8 cellular contexts compared by ENCODE assay signal in genomic region chr2:8692783-8693768, GRCh38. TPM values are rescaled to one million over a fixed set of nuclear protein-coding genes. Genes with fewer than 3 reads are reported as not detected.
DNase-seq lines count a peak whose midpoint lies in the region; ATAC-seq, FAIRE-seq and TF ChIP-seq lines count a peak whose summit lies in the region.

No MANE protein-coding gene starts in this region.

- no peaks in the 10 kb centered on the region for H3K27me3 Mint-ChIP-seq in GM23338 (ENCODE audit: insufficient read depth, low read depth, poor library complexity)

- no peaks in the 10 kb centered on the region for H3F3A ChIP-seq in GM23338 (replicated peaks; ENCODE audit: low read depth)

- H3K36me3 ChIP-seq in GM23338 (ENCODE audit: insufficient read depth) = no peaks in the 10 kb centered on the region
- no peaks in the 10 kb centered on the region for H3K36me3 ChIP-seq in SK-N-MC (ENCODE audit: insufficient read depth, low read length)
- no peaks in the 10 kb centered on the region for H3K36me3 ChIP-seq in endothelial cell of umbilical vein (ENCODE audit: control insufficient read depth in 2 of 2, extremely low read depth in 1 of 2, insufficient read depth in 2 of 2, low read length in 2 of 2)
- no peaks in the 10 kb centered on the region for H3K36me3 ChIP-seq in gastrocnemius medialis

- H4K20me1 ChIP-seq in GM23338 (replicated peaks; ENCODE audit: insufficient read depth) (no peaks in the 10 kb centered on the region), endothelial cell of umbilical vein (replicated peaks; ENCODE audit: control insufficient read depth, extremely low read depth, insufficient read depth, low read length) (no peaks in the 10 kb centered on the region)

- H3K4me2 ChIP-seq in GM23338 = peak overlapping the region; percentile 67; the same call in 1 of the 2 replicates
- no peak overlapping the region for H3K4me2 ChIP-seq in endothelial cell of umbilical vein (ENCODE audit: insufficient read depth, low read length)

- BruUV-seq in endothelial cell of umbilical vein (replicated peaks; lab: Mats Ljungman, UMichigan) = no TSS peak

- H3K4me1 Mint-ChIP-seq in GM23338 = no peaks in the 10 kb centered on the region; the same call in 1 of the 3 replicates

- dilution Hi-C loops in endothelial cell of umbilical vein (cut with MboI; ENCODE audit: extremely low pct_ligation_motif_present, low sequenced_read_pairs) = no loop called here

- POLR2A ChIA-PET in endothelial cell of umbilical vein (lab: Charles Lee) = interaction anchor here (1.4 kb wide), 1 partner anchor 11 kb away, joined by 5 read pairs; the partner anchor contains the start of gene ID2

- H3K4me3 ChIP-seq in GM23338 (peak overlapping the region; percentile 50), SK-N-MC (no peak overlapping the region), endothelial cell of umbilical vein (replicated peaks in 1 of 3; ENCODE audit: insufficient read depth in 1 of 3, low read depth in 1 of 3, low read length in 3 of 3) (no peak overlapping the region), gastrocnemius medialis (no peak overlapping the region)

- H3K9me1 ChIP-seq in endothelial cell of umbilical vein (replicated peaks; ENCODE audit: control insufficient read depth, extremely low read depth, insufficient read depth, low read length) = no peaks in the 10 kb centered on the region

- H3K36me3 Mint-ChIP-seq in GM23338 (ENCODE audit: low read depth) = no peaks in the 10 kb centered on the region

- H3K4me3 Mint-ChIP-seq in GM23338 = no peak overlapping the region

- H3K4me1 ChIP-seq in GM23338 (ENCODE audit: insufficient read depth) (no peaks in the 10 kb centered on the region), endothelial cell of umbilical vein (ENCODE audit: control insufficient read depth, extremely low read depth, insufficient read depth, low read length) (no peaks in the 10 kb centered on the region), gastrocnemius medialis (no peaks in the 10 kb centered on the region)

- TF ChIP-seq CTCF in GM23338 (conservative IDR thresholded peaks at IDR 0.05; ENCODE audit: low read depth in 2 of 2) = peak; percentile 70 to 77
- TF ChIP-seq CTCF in endothelial cell of umbilical vein (IDR thresholded peaks at IDR 0.05; ENCODE audit: extremely low read depth in 1 of 2, insufficient read depth in 1 of 2, low read depth in 1 of 2, low read length in 2 of 2) = peak; percentile 58 to 77
- TF ChIP-seq CTCF in gastrocnemius medialis (IDR thresholded peaks at IDR 0.05 in 4 of 5, conservative IDR thresholded peaks at IDR 0.05 in 1 of 5) = peak in 2 of 5 experiments; percentile 27 to 60

- CTCF ChIA-PET in endothelial cell of umbilical vein (lab: Charles Lee) = interaction anchor here (0.7 to 1.5 kb wide), 10 partner anchors 9 to 1589 kb away, joined by 3 to 13 read pairs (median 5); partner anchors contain the start of gene ID2

- intact Hi-C loops in endothelial cell of umbilical vein (cut with micrococcal nuclease) (loop anchor here (1.0 to 5.0 kb wide), 2 partner anchors 68 to 444 kb away; no protein-coding TSS in a partner anchor), gastrocnemius medialis (cut with DNase I; ENCODE audit: low total_unique reads) (no loop called here)

- peak; percentile 95 for ATAC-seq in GM23338
- no peak for ATAC-seq in gastrocnemius medialis
- no peak for ATAC-seq in GM18498 (IDR thresholded peaks at IDR 0.05; ENCODE audit: unreplicated experiment)
- ATAC-seq in HG03571 (IDR thresholded peaks at IDR 0.05; ENCODE audit: unreplicated experiment) = no peak

- no peak for FAIRE-seq in endothelial cell of umbilical vein (lab: Jason Lieb, UNC)

- DNase-seq in GM23338 (ENCODE audit: low spot score) (peak; percentile 78), SK-N-MC (ENCODE audit: low read depth, low spot score) (no peak), endothelial cell of umbilical vein (ENCODE audit: low read depth, low spot score) (peak; percentile 7), mucosa of gallbladder (ENCODE audit: low spot score) (peak; percentile 50), NCI-H1417 treated with DMSO at 0.1 percent for 48 hours (lab: John Stamatoyannopoulos, UW) (no peak), gastrocnemius medialis (no peak)

- peaks cover 2% of the 10 kb centered on the region; the same call in 2 of the 3 replicates for H3K9me3 Mint-ChIP-seq in GM23338

- TF ChIP-seq POLR2A in endothelial cell of umbilical vein (IDR thresholded peaks at IDR 0.05; ENCODE audit: low read depth, low read length) (no peak), gastrocnemius medialis (IDR thresholded peaks at IDR 0.05) (no peak)

- H3K9ac ChIP-seq in SK-N-MC (ENCODE audit: insufficient read length) = peak overlapping the region; percentile 28
- no peak overlapping the region for H3K9ac ChIP-seq in endothelial cell of umbilical vein (replicated peaks; ENCODE audit: extremely low read depth, insufficient read depth, low read length)

- H3K9me3 ChIP-seq in SK-N-MC (ENCODE audit: low read depth, low read length) = peaks cover under 1% of the 10 kb centered on the region; the same call in 1 of the 2 replicates
- H3K9me3 ChIP-seq in endothelial cell of umbilical vein (replicated peaks; ENCODE audit: control insufficient read depth, insufficient read depth, low read length) = no peaks in the 10 kb centered on the region
- H3K9me3 ChIP-seq in gastrocnemius medialis = no peaks in the 10 kb centered on the region

- in situ Hi-C loops in gastrocnemius medialis (cut with MboI; ENCODE audit: low sequenced_read_pairs in 4 of 4) = loop anchor here (25.0 kb wide), 3 partner anchors 681 to 1606 kb away; no protein-coding TSS in a partner anchor

- no peak overlapping the region for H3K27ac ChIP-seq in GM23338 (ENCODE audit: low read depth)
- peak overlapping the region; percentile 84 for H3K27ac ChIP-seq in SK-N-MC
- no peak overlapping the region for H3K27ac ChIP-seq in endothelial cell of umbilical vein (ENCODE audit: insufficient read depth, low read depth, low read length)
- H3K27ac ChIP-seq in gastrocnemius medialis = no peak overlapping the region

- no peaks in the 10 kb centered on the region for H3K9me2 ChIP-seq in GM23338 (ENCODE audit: insufficient read depth)

- H3K27me3 ChIP-seq in GM23338 (ENCODE audit: insufficient read depth) = no peaks in the 10 kb centered on the region
- peaks cover 0 to 2% of the 10 kb centered on the region in 2 experiments for H3K27me3 ChIP-seq in endothelial cell of umbilical vein (ENCODE audit: control insufficient read depth in 2 of 2, insufficient read depth in 2 of 2, low read length in 2 of 2)
- peaks cover 6 to 15% (median 12%) of the 10 kb centered on the region in 3 donors for H3K27me3 ChIP-seq in gastrocnemius medialis

- H3K79me2 ChIP-seq in GM23338 (replicated peaks; ENCODE audit: insufficient read depth) (no peaks in the 10 kb centered on the region), endothelial cell of umbilical vein (ENCODE audit: control insufficient read depth, insufficient read depth, low read length) (no peaks in the 10 kb centered on the region)

- H3K27ac Mint-ChIP-seq in GM23338 = no peak overlapping the region

- H2AFZ ChIP-seq in GM23338 = peak overlapping the region; percentile 93; the same call in 1 of the 2 replicates
- H2AFZ ChIP-seq in endothelial cell of umbilical vein (ENCODE audit: low read depth, low read length) = peak overlapping the region; percentile 28

TF ChIP-seq in GM23338, 12 proteins besides CTCF, POLR2A, EP300 and RAD21 (continues in another document):
- TF ChIP-seq EZH2 (IDR thresholded peaks at IDR 0.05; ENCODE audit: low read depth, unreplicated experiment) (no peak), EZH2phosphoT487 (IDR thresholded peaks at IDR 0.05; ENCODE audit: unreplicated experiment) (no peak), CREB1 (CRISPR knock-in tag; IDR thresholded peaks at IDR 0.05; ENCODE audit: low read depth) (no peak), POLR2AphosphoS5 (IDR thresholded peaks at IDR 0.05; ENCODE audit: low read depth) (no peak)

TF ChIP-seq in endothelial cell of umbilical vein, 7 proteins besides CTCF, POLR2A, EP300 and RAD21:
- no peak for TF ChIP-seq JUN (IDR thresholded peaks at IDR 0.05; ENCODE audit: borderline replicate concordance, insufficient read depth, insufficient read length, low read depth)
- TF ChIP-seq POLR2AphosphoS5 (IDR thresholded peaks at IDR 0.05; ENCODE audit: insufficient read depth, low read depth, low read length) = no peak
- TF ChIP-seq FOS (IDR thresholded peaks at IDR 0.05; ENCODE audit: borderline replicate concordance, insufficient read depth, low read length) = no peak
- TF ChIP-seq MYC (IDR thresholded peaks at IDR 0.05; ENCODE audit: low read depth, low read length) = no peak
- no peak for TF ChIP-seq MAX (IDR thresholded peaks at IDR 0.05; ENCODE audit: insufficient read depth, insufficient read length)
- no peak for TF ChIP-seq EZH2 (IDR thresholded peaks at IDR 0.05; ENCODE audit: borderline replicate concordance, low read depth, low read length, severe bottlenecking)
- no peak for TF ChIP-seq GATA2 (IDR thresholded peaks at IDR 0.05; ENCODE audit: insufficient read depth, insufficient read length, low read depth, low read length)

RNA-seq across cellular contexts. Expression of gene ID2, which starts 11.2 kb away (rescaled TPM):
- total RNA-seq in GM23338 (2014; rRNA removed; shearing (Covaris generic)) = 87.0 and 135 TPM in 2 replicates
- polyA plus RNA-seq in GM23338 (2016; fragmentation: Nextera tagmentation; extraction: Ambion mirVana) (110 and 119 TPM in 2 replicates), endothelial cell of umbilical vein (29.1 and 31.9 TPM in 2 replicates)
- total RNA-seq in endothelial cell of umbilical vein (4.1 and 4.7 TPM in 2 replicates), mucosa of gallbladder (208 TPM), gastrocnemius medialis (10 to 100 TPM; 16.6 to 35.9 (median 27.4) TPM)
- 17.6 and 24.7 TPM in 2 replicates for polyA plus RNA-seq in endothelial cell of umbilical vein (2011; cell fraction: cytosol; rRNA removed)
- 45.9 and 86.9 TPM in 2 replicates for polyA plus RNA-seq in endothelial cell of umbilical vein (2011; cell fraction: nucleus; rRNA removed)
- 5.9 and 7.0 TPM in 2 replicates for polyA plus RNA-seq in endothelial cell of umbilical vein (2012)
- polyA minus RNA-seq in endothelial cell of umbilical vein = 17.6 and 19.0 TPM in 2 replicates
- 58.7 TPM for polyA minus RNA-seq in endothelial cell of umbilical vein (2011; cell fraction: cytosol; rRNA and poly(A)+ RNA removed)
- 17.6 and 41.4 TPM in 2 replicates for polyA minus RNA-seq in endothelial cell of umbilical vein (2011; cell fraction: nucleus; rRNA and poly(A)+ RNA removed)

Comparison
In these comparisons a context has a peak if more than half of its experiments do, and no peak if none do; other contexts are left out.
1. DNase-seq: peak in GM23338 (single experiment), endothelial cell of umbilical vein (single experiment) and mucosa of gallbladder (single experiment); none in SK-N-MC (single experiment), NCI-H1417 treated with DMSO at 0.1 percent for 48 hours (single experiment) and gastrocnemius medialis (0 of 2).